ENCODE assay signal across 14 cellular contexts in genomic region chr1:27377760-27378495, GRCh38. TPM values are rescaled to one million over a fixed set of nuclear protein-coding genes. Genes with fewer than 3 reads are reported as not detected.
"Had no signal": no experiment of that assay in that cellular context is flagged by ENCODE, and none has a peak within 500 bp of the region (broad histone marks: within the 10 kb centered on the region; RNA-seq: fewer than 3 reads in every experiment).

No MANE protein-coding gene starts in this region.

- H3K4me3 ChIP-seq: heart right ventricle, pancreas had no signal

- H3K9me3 ChIP-seq: heart right ventricle, pancreas had no signal

- H3K4me1 ChIP-seq: pancreas had no signal

- H3K36me3 ChIP-seq: heart right ventricle, pancreas had no signal

- H3K27me3 ChIP-seq: pancreas had no signal

- DNase-seq: activated CD4-positive, alpha-beta T cell treated with anti-CD3 and anti-CD28 coated beads, Interleukin-2, amount 10 ng/mL, durations not matched to agents 7 days and 5 days; activated CD4-positive, CD25-positive, alpha-beta regulatory T cell; activated CD8-positive, alpha-beta memory T cell treated with anti-CD3 and anti-CD28 coated beads for 24 hours; activated naive CD4-positive, alpha-beta T cell treated with Interleukin-2 at 50 U/mL for 16 hours; foreskin melanocyte; heart right ventricle; islet precursor cell; mesendoderm; pancreas; small intestine had no signal

- ATAC-seq: heart right ventricle, pancreas had no signal

- H3K27ac ChIP-seq: pancreas had no signal

RNA-seq across cellular contexts. Expression of gene FCN3, which starts 3.3 kb away (rescaled TPM):
- total RNA-seq: activated CD4-positive, alpha-beta T cell treated with anti-CD3 and anti-CD28 coated beads, Interleukin-2, amount 10 ng/mL, durations not matched to agents 7 days and 5 days; neural crest cell; urinary bladder had no signal

RNA-seq across cellular contexts. Expression of gene CD164L2, which starts 5.2 kb away (rescaled TPM):
- total RNA-seq: activated CD4-positive, alpha-beta T cell treated with anti-CD3 and anti-CD28 coated beads, Interleukin-2, amount 10 ng/mL, durations not matched to agents 7 days and 5 days; cardiac septum; heart right ventricle; liver; neural crest cell; urinary bladder had no signal
